8 cellular contexts compared by ENCODE assay signal in genomic region chr12:10235761-10236631, GRCh38. TPM values are rescaled to one million over a fixed set of nuclear protein-coding genes. Genes with fewer than 3 reads are reported as not detected.
A peak's percentile ranks its signal among the peaks of the same experiment; 100 is the strongest.
DNase-seq lines count a peak whose midpoint lies in the region; ATAC-seq and TF ChIP-seq lines count a peak whose summit lies in the region.

No MANE protein-coding gene starts in this region.

- no peak overlapping the region for H3K4me3 ChIP-seq in esophagus muscularis mucosa

- no peaks in the 10 kb centered on the region for H3K27me3 ChIP-seq in esophagus muscularis mucosa

- H3K27me3 Mint-ChIP-seq in nephron (ENCODE audit: low read depth), result no peaks in the 10 kb centered on the region

- no peaks in the 10 kb centered on the region for H3K4me1 Mint-ChIP-seq in nephron

- no peak for TF ChIP-seq EP300 in esophagus muscularis mucosa (IDR thresholded peaks at IDR 0.05)

- no peak for ATAC-seq in HG03460 (IDR thresholded peaks at IDR 0.05; ENCODE audit: unreplicated experiment)
- ATAC-seq in HG02610 (IDR thresholded peaks at IDR 0.05; ENCODE audit: unreplicated experiment), result no peak

- H3K36me3 Mint-ChIP-seq in nephron (ENCODE audit: low read depth), result peaks cover 10% of the 10 kb centered on the region

- WGBS in esophagus muscularis mucosa, result 59% methylated on average over 4 of the region's 4 CpGs

- no peak overlapping the region for H3K27ac ChIP-seq in esophagus muscularis mucosa (replicated peaks in 1 of 4)

- intact Hi-C loops in esophagus muscularis mucosa (cut with DNase I), result loop anchor here (2.0 kb wide), 1 partner anchor 325 kb away; no protein-coding TSS in a partner anchor

- H3K27ac Mint-ChIP-seq in nephron, result no peak overlapping the region

- TF ChIP-seq POLR2A in esophagus muscularis mucosa (IDR thresholded peaks at IDR 0.05; ENCODE audit: low read depth), result no peak

- peaks cover 12% of the 10 kb centered on the region for H3K9me3 Mint-ChIP-seq in nephron

- peaks cover 0 to 24% (median 0%) of the 10 kb centered on the region in 4 donors for H3K36me3 ChIP-seq in esophagus muscularis mucosa

- H3K4me1 ChIP-seq in esophagus muscularis mucosa, result no peaks in the 10 kb centered on the region

- peak; percentile 42 for DNase-seq in activated gamma-delta T cell treated with Interleukin-2 at 50 U/mL for 16 hours
- no peak for DNase-seq in activated gamma-delta T cell (lab: John Stamatoyannopoulos, UW)
- peak; percentile 59 for DNase-seq in NCI-H146 (lab: John Stamatoyannopoulos, UW)
- DNase-seq in activated CD4-positive, alpha-beta T cell treated with anti-CD3 and anti-CD28 coated beads, Interleukin-2, amount 50 U/mL, for 4 hours, result peak; percentile 21 to 33
- no peak for DNase-seq in esophagus muscularis mucosa (ENCODE audit: extremely low spot score)

- no peak overlapping the region for H3K4me3 Mint-ChIP-seq in nephron

- TF ChIP-seq CTCF in esophagus muscularis mucosa (IDR thresholded peaks at IDR 0.05) (peak; percentile 81 to 84 (median 84)), nephron (IDR thresholded peaks at IDR 0.05; ENCODE audit: unreplicated experiment in 3 of 3) (peak; percentile 87 to 92 (median 89))

- no peaks in the 10 kb centered on the region for H3K9me3 ChIP-seq in esophagus muscularis mucosa

RNA-seq across cellular contexts. Expression of gene GABARAPL1, which starts 23.3 kb away (rescaled TPM):
- total RNA-seq in esophagus muscularis mucosa, result 100 to 1,000 TPM; 142 to 352 (median 213) TPM

RNA-seq across cellular contexts. Expression of gene TMEM52B, which starts 57.2 kb away (rescaled TPM):
- 1 to 10 TPM in 1 of 4 donors, under 1 TPM in 1, not detected in 2; 0.17 to 1.6 TPM for total RNA-seq in esophagus muscularis mucosa

Comparison
In these comparisons a context has a peak if more than half of its experiments do, and no peak if none do; other contexts are left out.
1. DNase-seq: peak in activated gamma-delta T cell treated with Interleukin-2 at 50 U/mL for 16 hours (single experiment), NCI-H146 (single experiment) and activated CD4-positive, alpha-beta T cell treated with anti-CD3 and anti-CD28 coated beads, Interleukin-2, amount 50 U/mL, for 4 hours (2 of 2); none in activated gamma-delta T cell (single experiment) and esophagus muscularis mucosa (single experiment).